Comparison of ENCODE assay signal across 9 cellular contexts in the genomic region with DNA sequence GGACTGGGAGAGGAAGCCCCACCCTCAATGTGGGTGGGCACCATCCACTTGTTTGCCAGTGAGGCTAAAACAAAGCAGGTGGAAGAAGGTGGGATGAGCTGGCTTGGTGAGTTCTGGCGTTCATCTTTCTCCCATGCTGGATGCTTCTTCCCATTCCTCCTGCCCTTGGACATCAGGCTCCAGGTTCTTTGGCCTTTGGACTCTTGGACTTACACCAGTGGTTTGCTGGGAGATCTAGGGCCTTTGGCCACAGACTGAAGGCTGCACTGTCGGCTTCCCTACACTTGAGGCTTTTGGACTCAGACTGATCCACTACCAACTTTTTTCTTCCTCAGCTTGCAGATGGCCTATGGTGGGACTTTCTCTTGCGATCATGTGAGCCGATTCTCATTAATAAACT.
"Had no signal": no experiment of that assay in that cellular context is flagged by ENCODE, and none has a peak within 500 bp of the region (broad histone marks: within the 10 kb centered on the region; RNA-seq: fewer than 3 reads in every experiment).

No MANE protein-coding gene starts in this region.

- H3K4me3 ChIP-seq: GM23338, K562 had no signal

- H2AFZ ChIP-seq: GM23338 had no signal

- H3K9me3 Mint-ChIP-seq: GM23338, H9, HFFc6 had no signal

- DNase-seq: H9, HFFc6, IMR-90 had no signal

- H3K4me3 Mint-ChIP-seq: GM23338, H9, HFFc6 had no signal

- ATAC-seq: GM23338, HCT116, K562 had no signal

- FAIRE-seq: H1, H54, K562 had no signal

- H3K27ac ChIP-seq: HL-60 had no signal

- H3K4me2 ChIP-seq: GM23338 had no signal

- H3K27ac Mint-ChIP-seq: GM23338, H9, HFFc6 had no signal
